24 cellular contexts compared by ENCODE assay signal in the genomic region with DNA sequence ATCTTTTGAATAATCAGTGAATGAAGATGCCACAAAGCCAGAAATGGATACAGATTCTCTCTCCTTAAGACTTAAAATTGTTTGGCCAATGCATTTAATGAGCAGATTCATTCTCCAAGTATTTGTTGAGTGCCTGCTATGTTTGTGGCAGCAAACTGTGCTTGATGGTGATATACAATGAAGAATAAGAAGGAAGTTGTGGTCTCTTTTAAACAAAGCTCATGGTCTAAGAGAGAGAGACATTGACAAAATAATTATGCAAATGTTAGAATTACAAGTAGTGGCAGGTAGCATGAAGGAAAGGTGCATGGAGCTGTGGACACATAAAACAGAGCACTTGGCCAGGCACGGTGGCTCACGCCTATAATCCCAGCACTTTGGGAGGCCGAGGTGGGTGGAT. TPM values are rescaled to one million over a fixed set of nuclear protein-coding genes. Genes with fewer than 3 reads are reported as not detected.
DNase-seq lines count a peak whose midpoint lies in the region; ATAC-seq and TF ChIP-seq lines count a peak whose summit lies in the region.
"Had no signal": no experiment of that assay in that cellular context is flagged by ENCODE, and none has a peak within 500 bp of the region (broad histone marks: within the 10 kb centered on the region; RNA-seq: fewer than 3 reads in every experiment).

No MANE protein-coding gene starts in this region.

- H3K9me3 ChIP-seq in Karpas-422 (ENCODE audit: low read length) (no peaks in the 10 kb centered on the region), spleen (no peaks in the 10 kb centered on the region)
- H3K9me3 ChIP-seq: BLaER1, body of pancreas, tibial artery had no signal

- peak overlapping the region; percentile 87 for H3K27ac Mint-ChIP-seq in activated T-cell treated with anti-CD3 and anti-CD28 coated beads, Interleukin-2, amount 50 U/mL, for 24 hours
- H3K27ac Mint-ChIP-seq in activated naive CD8-positive, alpha-beta T cell treated with anti-CD3 and anti-CD28 coated beads, Interleukin-2, amount 10 ng/mL, durations not matched to agents 7 days and 5 days = peak overlapping the region; percentile 50
- H3K27ac Mint-ChIP-seq: H9, mesothelial cell of epicardium, nephron had no signal

- TF ChIP-seq POLR2A in spleen (IDR thresholded peaks at IDR 0.05) = no peak

- H3K79me2 ChIP-seq in Karpas-422 (ENCODE audit: low read length) = peaks cover 99% of the 10 kb centered on the region

- WGBS in spleen, 5 donors = 85 to 92% (median 88%) methylated on average over 3 of the region's 3 CpGs

- H3K4me1 ChIP-seq in Karpas-422 (ENCODE audit: low read length) = peaks cover 69% of the 10 kb centered on the region
- H3K4me1 ChIP-seq in spleen = peaks cover 6 to 47% (median 24%) of the 10 kb centered on the region in 6 donors
- H3K4me1 ChIP-seq: body of pancreas, tibial artery had no signal

- peak; percentile 48 for ATAC-seq in activated naive CD8-positive, alpha-beta T cell treated with anti-CD3 and anti-CD28 coated beads, Interleukin-2, amount 10 ng/mL, durations not matched to agents 7 days and 5 days (ENCODE audit: low read depth)
- ATAC-seq: body of pancreas, left lobe of liver had no signal

- intact Hi-C loops in spleen (cut with DNase I; ENCODE audit: low total_unique reads) = no loop called here

- no peaks in the 10 kb centered on the region for H3K27me3 Mint-ChIP-seq in activated T-cell treated with anti-CD3 and anti-CD28 coated beads, Interleukin-2, amount 50 U/mL, for 24 hours
- H3K27me3 Mint-ChIP-seq in activated naive CD8-positive, alpha-beta T cell treated with anti-CD3 and anti-CD28 coated beads, Interleukin-2, amount 10 ng/mL, durations not matched to agents 7 days and 5 days = no peaks in the 10 kb centered on the region

- no peak for DNase-seq in activated T-cell treated with anti-CD3 and anti-CD28 coated beads, Interleukin-2, amount 50 U/mL, for 24 hours
- no peak for DNase-seq in activated T-cell treated with anti-CD3 and anti-CD28 coated beads, Interleukin-2, amount 50 U/mL, for 48 hours
- no peak for DNase-seq in Karpas-422
- no peak for DNase-seq in activated naive CD8-positive, alpha-beta T cell treated with anti-CD3 and anti-CD28 coated beads, Interleukin-2, amount 10 ng/mL, durations not matched to agents 7 days and 5 days
- DNase-seq in spleen = peak; percentile 45
- no peak for DNase-seq in hepatic stellate cell (ENCODE audit: low spot score)
- DNase-seq in HEK293T (ENCODE audit: extremely low spot score) = no peak
- DNase-seq in NCI-H748 (lab: John Stamatoyannopoulos, UW; ENCODE audit: unreplicated experiment) = no peak
- DNase-seq: activated CD4-positive, alpha-beta T cell treated with anti-CD3 and anti-CD28 coated beads for 1 hour; body of pancreas; Calu3; cerebellar nuclear complex; DMS79 treated with DMSO at 0.1 percent for 48 hours; H9; NCI-H1105; NCI-H1930; NCI-H748 treated with DMSO at 0.1 percent for 48 hours; tibial artery had no signal

- H2AFZ ChIP-seq in Karpas-422 (ENCODE audit: low read length) = no peak overlapping the region

- H4K20me1 ChIP-seq in Karpas-422 (ENCODE audit: insufficient read depth, low read depth, low read length) = no peaks in the 10 kb centered on the region

- H3K27ac ChIP-seq in Karpas-422 (ENCODE audit: low read length) (peak overlapping the region; percentile 74), spleen (no peak overlapping the region)
- H3K27ac ChIP-seq: BLaER1, body of pancreas, tibial artery had no signal

- no peak overlapping the region for H3K4me3 ChIP-seq in Karpas-422 (ENCODE audit: low read length)
- H3K4me3 ChIP-seq in spleen = no peak overlapping the region
- H3K4me3 ChIP-seq: BLaER1, body of pancreas, K562, skin epidermis, tibial artery had no signal

- H3K4me1 Mint-ChIP-seq in activated T-cell treated with anti-CD3 and anti-CD28 coated beads, Interleukin-2, amount 50 U/mL, for 24 hours (ENCODE audit: low read depth) = peaks cover 87% of the 10 kb centered on the region
- H3K4me1 Mint-ChIP-seq in activated naive CD8-positive, alpha-beta T cell treated with anti-CD3 and anti-CD28 coated beads, Interleukin-2, amount 10 ng/mL, durations not matched to agents 7 days and 5 days = peaks cover 62% of the 10 kb centered on the region

- CTCF ChIA-PET in HEK293T (lab: Yijun Ruan, JAX) = no interaction called here

- POLR2A ChIA-PET in activated naive CD8-positive, alpha-beta T cell treated with anti-CD3 and anti-CD28 coated beads, Interleukin-2, amount 10 ng/mL, durations not matched to agents 7 days and 5 days (lab: Charles Lee) = interaction anchor here (0.7 to 2.4 kb wide), 8 partner anchors 9 to 34 kb away, joined by 3 to 14 read pairs (median 4); no protein-coding TSS in a partner anchor
- POLR2A ChIA-PET in HEK293T (lab: Yijun Ruan, JAX) = no interaction called here

- TF ChIP-seq CTCF in spleen (IDR thresholded peaks at IDR 0.05 in 8 of 11, conservative IDR thresholded peaks at IDR 0.05 in 3 of 11) = no peak

- H3K4me3 Mint-ChIP-seq in activated T-cell treated with anti-CD3 and anti-CD28 coated beads, Interleukin-2, amount 50 U/mL, for 24 hours = no peak overlapping the region
- H3K4me3 Mint-ChIP-seq in activated naive CD8-positive, alpha-beta T cell treated with anti-CD3 and anti-CD28 coated beads, Interleukin-2, amount 10 ng/mL, durations not matched to agents 7 days and 5 days = peak overlapping the region; percentile 33
- H3K4me3 Mint-ChIP-seq: H9, mesothelial cell of epicardium, nephron had no signal

- H3K36me3 ChIP-seq in Karpas-422 (ENCODE audit: insufficient read depth, low read length) (peaks cover 81% of the 10 kb centered on the region), spleen (peaks cover 0 to 96% (median 39%) of the 10 kb centered on the region in 6 donors)
- H3K36me3 ChIP-seq: tibial artery had no signal

- peak overlapping the region; percentile 28 for H3K4me2 ChIP-seq in Karpas-422 (ENCODE audit: low read depth, low read length, poor library complexity, severe bottlenecking)
- H3K4me2 ChIP-seq: BLaER1 had no signal

- no peaks in the 10 kb centered on the region for H3K9me3 Mint-ChIP-seq in activated T-cell treated with anti-CD3 and anti-CD28 coated beads, Interleukin-2, amount 50 U/mL, for 24 hours
- no peaks in the 10 kb centered on the region for H3K9me3 Mint-ChIP-seq in activated naive CD8-positive, alpha-beta T cell treated with anti-CD3 and anti-CD28 coated beads, Interleukin-2, amount 10 ng/mL, durations not matched to agents 7 days and 5 days
- H3K9me3 Mint-ChIP-seq: H9, mesothelial cell of epicardium, nephron had no signal

- H3K27me3 ChIP-seq in Karpas-422 (ENCODE audit: low read length) (no peaks in the 10 kb centered on the region), spleen (replicated peaks in 1 of 7) (no peaks in the 10 kb centered on the region)
- H3K27me3 ChIP-seq: BLaER1, body of pancreas, tibial artery had no signal

- peaks cover 97% of the 10 kb centered on the region for H3K36me3 Mint-ChIP-seq in activated T-cell treated with anti-CD3 and anti-CD28 coated beads, Interleukin-2, amount 50 U/mL, for 24 hours (ENCODE audit: low read depth)
- H3K36me3 Mint-ChIP-seq in activated naive CD8-positive, alpha-beta T cell treated with anti-CD3 and anti-CD28 coated beads, Interleukin-2, amount 10 ng/mL, durations not matched to agents 7 days and 5 days = peaks cover 80% of the 10 kb centered on the region

- no peaks in the 10 kb centered on the region for H3K9me2 ChIP-seq in Karpas-422 (replicated peaks; ENCODE audit: insufficient read depth, low read length)

- no peak overlapping the region for H3K9ac ChIP-seq in Karpas-422 (ENCODE audit: low read length)
- H3K9ac ChIP-seq: BLaER1 had no signal

TF ChIP-seq in HEK293T, 16 proteins besides CTCF, POLR2A, EP300 and RAD21:
- TF ChIP-seq SUZ12 (IDR thresholded peaks at IDR 0.05) = no peak
- TF ChIP-seq, protein P1, sequence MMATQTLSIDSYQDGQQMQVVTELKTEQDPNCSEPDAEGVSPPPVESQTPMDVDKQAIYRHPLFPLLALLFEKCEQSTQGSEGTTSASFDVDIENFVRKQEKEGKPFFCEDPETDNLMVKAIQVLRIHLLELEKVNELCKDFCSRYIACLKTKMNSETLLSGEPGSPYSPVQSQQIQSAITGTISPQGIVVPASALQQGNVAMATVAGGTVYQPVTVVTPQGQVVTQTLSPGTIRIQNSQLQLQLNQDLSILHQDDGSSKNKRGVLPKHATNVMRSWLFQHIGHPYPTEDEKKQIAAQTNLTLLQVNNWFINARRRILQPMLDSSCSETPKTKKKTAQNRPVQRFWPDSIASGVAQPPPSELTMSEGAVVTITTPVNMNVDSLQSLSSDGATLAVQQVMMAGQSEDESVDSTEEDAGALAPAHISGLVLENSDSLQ (IDR thresholded peaks at IDR 0.05) = no peak
TF ChIP-seq in HEK293T: peak in this region for 0.

RNA-seq across cellular contexts. Expression of a gene that starts 28.3 kb away (rescaled TPM):
- total RNA-seq in Karpas-422 (2014; rRNA removed; shearing (Covaris generic); ENCODE audit: low replicate concordance) = 22.5 and 32.3 TPM in 2 replicates
- 10 to 100 TPM; 58.9 to 62.3 TPM for total RNA-seq in activated naive CD8-positive, alpha-beta T cell treated with anti-CD3 and anti-CD28 coated beads, Interleukin-2, amount 10 ng/mL, durations not matched to agents 7 days and 5 days
- 10 to 100 TPM; 28.0 to 42.9 (median 38.7) TPM for total RNA-seq in spleen
- polyA plus RNA-seq in spleen = 1 to 10 TPM; 6.5 to 9.1 (median 6.8) TPM
